8 cellular contexts compared by ENCODE assay signal in the genomic region with DNA sequence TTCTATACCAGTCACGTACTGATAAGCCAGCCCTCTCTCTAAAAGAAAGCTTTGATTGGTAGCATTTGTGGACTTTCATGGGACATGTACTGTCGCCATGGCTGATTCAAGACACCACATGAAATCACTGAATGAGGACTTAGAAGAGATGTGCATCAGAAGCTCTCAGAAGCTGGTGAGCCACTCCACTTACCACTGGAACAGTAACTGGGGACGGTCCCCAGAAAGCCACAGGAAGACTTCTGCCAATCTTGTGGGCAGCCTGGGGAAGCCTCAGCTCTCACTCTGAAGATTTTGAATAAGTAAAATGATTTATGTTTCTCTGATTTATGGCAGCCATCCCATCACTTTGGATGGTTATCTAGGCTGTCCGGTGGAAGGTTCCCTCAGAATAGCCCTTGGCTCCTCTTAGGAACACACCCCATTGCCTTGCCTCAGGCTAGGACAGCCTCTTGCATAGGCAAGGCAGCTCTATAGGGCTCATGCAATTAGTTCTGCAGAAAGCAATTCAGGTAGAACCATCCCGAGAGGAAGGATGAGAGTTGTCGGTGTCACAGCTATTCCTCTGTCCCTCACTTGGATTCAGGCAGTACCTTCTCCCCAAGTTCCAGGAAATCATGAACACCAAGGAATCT. TPM values are rescaled to one million over a fixed set of nuclear protein-coding genes. Genes with fewer than 3 reads are reported as not detected.
DNase-seq lines count a peak whose midpoint lies in the region; ATAC-seq and TF ChIP-seq lines count a peak whose summit lies in the region.
"Had no signal": no experiment of that assay in that cellular context is flagged by ENCODE, and none has a peak within 500 bp of the region (broad histone marks: within the 10 kb centered on the region; RNA-seq: fewer than 3 reads in every experiment).

No MANE protein-coding gene starts in this region.

- H3K9me3 ChIP-seq in left lung = no peaks in the 10 kb centered on the region
- H3K9me3 ChIP-seq: thoracic aorta had no signal

- H3K27ac Mint-ChIP-seq in naive B cell = peak overlapping the region in 2 of 6 donors; percentile 20 to 42
- H3K27ac Mint-ChIP-seq: progenitor cell of endocrine pancreas had no signal

- intact Hi-C loops in sciatic nerve (cut with DNase I) = no loop called here
- intact Hi-C loops in left lung (cut with DNase I) = no loop called here

- H3K9me3 Mint-ChIP-seq in naive B cell = no peaks in the 10 kb centered on the region

- no peaks in the 10 kb centered on the region for H3K4me1 ChIP-seq in left lung

- no peak overlapping the region for H3K27ac ChIP-seq in left lung
- H3K27ac ChIP-seq: thoracic aorta had no signal

- H3K36me3 Mint-ChIP-seq in naive B cell = peaks cover 13 to 21% of the 10 kb centered on the region in 2 donors

- no peak overlapping the region for H3K4me3 ChIP-seq in left lung
- H3K4me3 ChIP-seq: thoracic aorta had no signal

- H3K36me3 ChIP-seq in left lung = peaks cover 0 to 54% of the 10 kb centered on the region in 2 donors

- H3K4me3 Mint-ChIP-seq in naive B cell = no peak overlapping the region

- ATAC-seq in GM18861 (IDR thresholded peaks at IDR 0.05; ENCODE audit: unreplicated experiment) (peak; percentile 83), HG03060 (IDR thresholded peaks at IDR 0.05; ENCODE audit: low read depth, unreplicated experiment) (peak; percentile 59), naive B cell (ENCODE audit: low read depth in 2 of 2) (peak; percentile 56 to 90), sciatic nerve (no peak), left lung (no peak)

- TF ChIP-seq CTCF in left lung (IDR thresholded peaks at IDR 0.05) = no peak

- no peaks in the 10 kb centered on the region for H3K27me3 ChIP-seq in left lung

- H3K27me3 Mint-ChIP-seq in naive B cell = no peaks in the 10 kb centered on the region
- H3K27me3 Mint-ChIP-seq: progenitor cell of endocrine pancreas had no signal

- H3K4me1 Mint-ChIP-seq in naive B cell = peaks cover 13 to 22% (median 16%) of the 10 kb centered on the region in 3 donors

- DNase-seq in naive B cell (peak; percentile 29), sciatic nerve (ENCODE audit: low spot score) (no peak), DMS79 (lab: John Stamatoyannopoulos, UW) (no peak), left lung (no peak)

RNA-seq across cellular contexts. Expression of gene DHRS1, which starts 9.8 kb away (rescaled TPM):
- 10 to 100 TPM; 20.4 to 38.5 (median 29.3) TPM for polyA plus RNA-seq in naive B cell (ENCODE audit: low read depth in 6 of 6)
- total RNA-seq in sciatic nerve (27.7 TPM), left lung (10 to 100 TPM; 24.9 to 50.2 TPM)

RNA-seq across cellular contexts. Expression of gene NOP9, which starts 9.9 kb away (rescaled TPM):
- polyA plus RNA-seq in naive B cell (ENCODE audit: low read depth in 6 of 6) = 1 to 10 TPM in 5 of 6 donors, under 1 TPM in 1; 0.83 to 2.4 (median 1.3) TPM
- total RNA-seq in sciatic nerve (21.4 TPM), left lung (10 to 100 TPM; 22.4 to 24.8 TPM)

RNA-seq across cellular contexts. Expression of gene CIDEB, which starts 18.0 kb away (rescaled TPM):
- polyA plus RNA-seq in naive B cell (ENCODE audit: low read depth in 6 of 6) = 10 to 100 TPM in 1 of 6 donors, 1 to 10 TPM in 5; 4.9 to 10.4 (median 8.1) TPM
- 17.3 TPM for total RNA-seq in sciatic nerve
- 10 to 100 TPM in 1 of 2 donors, 1 to 10 TPM in 1; 9.2 to 22.7 TPM for total RNA-seq in left lung

RNA-seq across cellular contexts. Expression of gene RABGGTA, which starts 18.4 kb away (rescaled TPM):
- polyA plus RNA-seq in naive B cell (ENCODE audit: low read depth in 6 of 6) = 10 to 100 TPM; 22.2 to 36.2 (median 22.8) TPM
- total RNA-seq in sciatic nerve (31.9 TPM), left lung (10 to 100 TPM; 49.3 to 53.3 TPM)

RNA-seq across cellular contexts. Expression of gene LTB4R2, which starts 20.2 kb away (rescaled TPM):
- 1 to 10 TPM in 1 of 6 donors, under 1 TPM in 5; 0.28 to 1.2 (median 0.69) TPM for polyA plus RNA-seq in naive B cell (ENCODE audit: low read depth in 6 of 6)
- 5.6 TPM for total RNA-seq in sciatic nerve
- 1 to 10 TPM; 4.5 to 6.3 TPM for total RNA-seq in left lung

Comparison
In these comparisons a context has a peak if more than half of its experiments do, and no peak if none do; other contexts are left out.
1. ATAC-seq: peak in GM18861 (single experiment), HG03060 (single experiment) and naive B cell (2 of 2); none in sciatic nerve (single experiment) and left lung (single experiment).